Comparison of ENCODE assay signal across 8 cellular contexts in the genomic region with DNA sequence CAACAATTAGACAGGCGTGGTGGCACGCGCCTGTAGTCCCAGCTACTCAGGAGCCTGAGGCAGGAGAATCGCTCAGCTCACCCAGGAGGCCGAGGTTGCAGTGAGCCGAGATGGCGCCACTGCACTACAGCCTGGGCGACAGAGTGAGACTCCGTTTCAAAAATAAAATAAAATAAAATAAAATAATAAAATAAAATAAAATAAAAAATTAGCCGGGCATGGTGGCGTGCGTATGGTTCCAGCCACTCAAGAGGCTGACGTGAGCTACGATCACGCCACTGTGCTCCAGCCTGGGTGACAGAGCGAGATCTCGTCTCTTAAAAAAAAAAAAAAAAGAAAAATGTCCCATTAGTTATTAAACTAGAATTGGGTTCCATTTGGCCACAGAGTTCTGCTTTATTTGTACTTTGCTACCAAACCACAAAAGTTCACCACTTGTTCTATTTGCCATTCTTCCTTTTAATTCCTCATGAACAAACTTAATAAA. TPM values are rescaled to one million over a fixed set of nuclear protein-coding genes. Genes with fewer than 3 reads are reported as not detected.
A peak's percentile ranks its signal among the peaks of the same experiment; 100 is the strongest.
DNase-seq lines count a peak whose midpoint lies in the region; ATAC-seq and TF ChIP-seq lines count a peak whose summit lies in the region.

No MANE protein-coding gene starts in this region.

- no peaks in the 10 kb centered on the region for H3K27me3 Mint-ChIP-seq in T-cell

- H3K4me3 Mint-ChIP-seq in T-cell: peak overlapping the region; percentile 89 to 97 (median 90)

- no peaks in the 10 kb centered on the region for H3K36me3 ChIP-seq in prostate gland

- peak overlapping the region; percentile 76 for H3K4me3 ChIP-seq in epithelial cell of proximal tubule (ENCODE audit: low read depth, low read length)
- H3K4me3 ChIP-seq in prostate gland: peak overlapping the region; percentile 97 to 99

- POLR2A ChIA-PET in T-cell (lab: Charles Lee): interaction anchor here in 1 of 2 donors (0.6 to 1.9 kb wide), 6 partner anchors 14 to 60 kb away, joined by 5 to 17 read pairs (median 8); a partner anchor contains a TSS

- 31% methylated on average over 17 of the region's 17 CpGs for WGBS in prostate gland

- no peaks in the 10 kb centered on the region for H3K27me3 ChIP-seq in prostate gland (replicated peaks; ENCODE audit: insufficient read depth)

- H3K27ac Mint-ChIP-seq in T-cell: peak overlapping the region; percentile 97 to 98

- H3K27ac ChIP-seq in prostate gland: peak overlapping the region; percentile 93 to 97

- H3K4me1 Mint-ChIP-seq in T-cell: peaks cover 56 to 62% (median 61%) of the 10 kb centered on the region in 3 donors

- no peaks in the 10 kb centered on the region for H3K9me3 Mint-ChIP-seq in T-cell

- ATAC-seq in T-cell (replicated peaks in 1 of 4) (peak in 1 of 4 experiments; percentile 14), GM21526 (IDR thresholded peaks at IDR 0.05; ENCODE audit: low FRiP score, unreplicated experiment) (no peak), HG02970 (IDR thresholded peaks at IDR 0.05; ENCODE audit: low FRiP score, unreplicated experiment) (no peak), GM21447 (IDR thresholded peaks at IDR 0.05; ENCODE audit: unreplicated experiment) (no peak)

- TF ChIP-seq POLR2A in prostate gland (IDR thresholded peaks at IDR 0.05): no peak

- peaks cover 14% of the 10 kb centered on the region for H3K4me1 ChIP-seq in prostate gland (replicated peaks)

- CTCF ChIA-PET in T-cell (lab: Charles Lee): interaction anchor here (0.5 to 2.0 kb wide), 8 partner anchors 19 to 52 kb away, joined by 3 to 11 read pairs (median 4); no protein-coding TSS in a partner anchor

- no peak for TF ChIP-seq CTCF in epithelial cell of proximal tubule (conservative IDR thresholded peaks at IDR 0.05; ENCODE audit: low read depth, low read length)
- no peak for TF ChIP-seq CTCF in prostate gland (IDR thresholded peaks at IDR 0.05)

- DNase-seq in EH (ENCODE audit: low read depth) (peak; percentile 45), T-cell (peak in 13 of 34 experiments; percentile 22 to 53 (median 42)), epithelial cell of proximal tubule (ENCODE audit: low read depth) (no peak), prostate gland (ENCODE audit: low spot score) (no peak), COR-L47 (lab: John Stamatoyannopoulos, UW) (no peak)

- intact Hi-C loops in prostate gland (cut with DNase I): no loop called here

- peaks cover 3% of the 10 kb centered on the region for H3K36me3 Mint-ChIP-seq in T-cell

- H3K9me3 ChIP-seq in prostate gland: no peaks in the 10 kb centered on the region

RNA-seq across cellular contexts. Expression of a gene that starts 1.2 kb away (rescaled TPM):
- total RNA-seq in T-cell (100 to 1,000 TPM; 357 to 509 (median 372) TPM), epithelial cell of proximal tubule (16.8 and 26.4 TPM in 2 replicates), prostate gland (10 to 100 TPM; 65.2 to 73.9 TPM)

RNA-seq across cellular contexts. Expression of a gene that starts 59.7 kb away (rescaled TPM):
- total RNA-seq in T-cell: 100 to 1,000 TPM; 132 to 487 (median 143) TPM
- 22.4 and 36.4 TPM in 2 replicates for total RNA-seq in epithelial cell of proximal tubule
- 10 to 100 TPM; 31.2 to 66.6 TPM for total RNA-seq in prostate gland

Comparison
In these comparisons a context has a peak if more than half of its experiments do, and no peak if none do; other contexts are left out.
1. RNA of a gene that starts 1.2 kb away (total RNA-seq): 357 to 509 TPM in T-cell; 65.2 to 73.9 TPM in prostate gland and 16.8 to 26.4 TPM in epithelial cell of proximal tubule; every median in the first group is over 4 times any median in the second.